8 cellular contexts compared by ENCODE assay signal in the genomic region with DNA sequence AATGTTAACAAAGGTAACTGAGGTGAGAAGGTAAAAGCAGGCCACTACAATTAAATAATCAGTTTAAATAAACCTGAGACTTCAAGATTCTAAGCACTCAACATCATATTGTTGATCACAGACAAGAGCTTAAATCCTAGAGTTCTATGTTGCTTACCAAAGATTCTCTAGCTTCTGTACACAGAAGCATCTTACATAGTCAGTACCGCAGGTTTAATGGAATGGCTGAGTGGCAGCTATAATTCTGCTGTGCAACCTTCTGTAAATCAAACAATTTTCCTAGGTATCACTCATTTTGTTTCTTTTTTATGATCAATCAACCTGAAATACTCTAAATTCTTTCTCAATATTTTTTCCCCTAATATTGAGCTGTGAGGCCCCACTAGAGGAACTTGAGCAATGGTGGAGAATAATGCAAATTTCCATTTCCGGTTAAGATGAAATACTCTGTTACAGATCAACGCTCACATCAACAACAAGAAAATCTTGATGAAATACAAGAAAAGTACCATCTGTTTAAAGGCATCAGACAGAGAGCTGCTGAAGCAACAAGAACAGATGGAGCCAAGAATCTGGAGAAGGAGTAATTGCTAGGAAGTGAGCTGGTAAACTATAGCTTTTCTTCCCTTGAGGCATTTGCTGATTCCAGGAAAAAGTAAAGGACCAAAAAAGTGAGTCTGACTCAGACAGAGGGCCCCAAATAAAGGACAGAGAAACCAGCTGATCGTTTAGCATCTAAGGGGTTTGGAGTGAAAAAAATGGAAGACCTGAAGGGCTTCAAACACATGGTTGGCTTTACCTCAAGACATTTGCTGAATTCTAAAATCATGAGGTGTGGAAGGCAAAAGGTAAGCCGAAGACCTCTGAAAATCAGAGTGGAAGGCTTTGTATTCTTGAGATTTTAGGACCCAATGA. TPM values are rescaled to one million over a fixed set of nuclear protein-coding genes. Genes with fewer than 3 reads are reported as not detected.
DNase-seq lines count a peak whose midpoint lies in the region; ATAC-seq and TF ChIP-seq lines count a peak whose summit lies in the region.

No MANE protein-coding gene starts in this region.

- no peak overlapping the region for H3K9ac ChIP-seq in parathyroid adenoma

- H3K27ac ChIP-seq in parathyroid adenoma: peak overlapping the region; percentile 7
- H3K27ac ChIP-seq in CD8-positive, alpha-beta T cell (ENCODE audit: low read depth, low read length): no peak overlapping the region
- H3K27ac ChIP-seq in PC-9: no peak overlapping the region

- H3K27me3 ChIP-seq in parathyroid adenoma (ENCODE audit: control insufficient read depth, insufficient read depth, low read length): no peaks in the 10 kb centered on the region
- no peaks in the 10 kb centered on the region for H3K27me3 ChIP-seq in CD8-positive, alpha-beta T cell (ENCODE audit: insufficient read depth, low read length)
- no peaks in the 10 kb centered on the region for H3K27me3 ChIP-seq in PC-9 (ENCODE audit: insufficient read depth, low read depth)

- H3K36me3 Mint-ChIP-seq in CD8-positive, alpha-beta T cell: peaks cover 58% of the 10 kb centered on the region

- H3K27me3 Mint-ChIP-seq in CD8-positive, alpha-beta T cell (ENCODE audit: low read depth): no peaks in the 10 kb centered on the region

- no peak overlapping the region for H3K4me3 ChIP-seq in parathyroid adenoma (ENCODE audit: low read depth, low read length)
- H3K4me3 ChIP-seq in CD8-positive, alpha-beta T cell (ENCODE audit: low read depth, low read length): no peak overlapping the region
- H3K4me3 ChIP-seq in PC-9: no peak overlapping the region

- peaks cover 6% of the 10 kb centered on the region; the same call in 1 of the 2 replicates for H3F3A ChIP-seq in PC-9 (ENCODE audit: insufficient read depth, low read depth)

- no peak overlapping the region for H3K4me3 Mint-ChIP-seq in CD8-positive, alpha-beta T cell

- H4K20me1 ChIP-seq in PC-9 (ENCODE audit: insufficient read depth): no peaks in the 10 kb centered on the region

- POLR2A ChIA-PET in CD8-positive, alpha-beta T cell (lab: Charles Lee): no interaction called here
- POLR2A ChIA-PET in PC-9 (lab: Charles Lee; ENCODE audit: unreplicated experiment): interaction anchor here (0.7 kb wide), 2 partner anchors 12 to 233 kb away, joined by 3 to 4 read pairs; no protein-coding TSS in a partner anchor

- ATAC-seq in HG02610 (IDR thresholded peaks at IDR 0.05; ENCODE audit: unreplicated experiment): peak; percentile 96
- no peak for ATAC-seq in CD8-positive, alpha-beta T cell

- H3K9me2 ChIP-seq in PC-9 (ENCODE audit: insufficient read depth): no peaks in the 10 kb centered on the region

- no peak overlapping the region for H2AFZ ChIP-seq in parathyroid adenoma
- no peak overlapping the region for H2AFZ ChIP-seq in PC-9

- no peak overlapping the region for H3K27ac Mint-ChIP-seq in CD8-positive, alpha-beta T cell

- no TSS peak for BruUV-seq in PC-9 (replicated peaks; lab: Mats Ljungman, UMichigan)

- peaks cover 4% of the 10 kb centered on the region for H3K4me1 Mint-ChIP-seq in CD8-positive, alpha-beta T cell (ENCODE audit: low read depth)

- H3K4me2 ChIP-seq in parathyroid adenoma (ENCODE audit: low read length) (no peak overlapping the region), PC-9 (no peak overlapping the region)

- no peaks in the 10 kb centered on the region for H3K36me3 ChIP-seq in parathyroid adenoma (ENCODE audit: control insufficient read depth, insufficient read depth, low read length)
- H3K36me3 ChIP-seq in CD8-positive, alpha-beta T cell (ENCODE audit: insufficient read depth, low read length): peaks cover 8% of the 10 kb centered on the region
- H3K36me3 ChIP-seq in PC-9 (ENCODE audit: low read depth): no peaks in the 10 kb centered on the region

- intact Hi-C loops in CD8-positive, alpha-beta T cell (cut with DNase I, micrococcal nuclease): no loop called here
- intact Hi-C loops in PC-9 (cut with micrococcal nuclease; ENCODE audit: unreplicated experiment): no loop called here

- peaks cover 21% of the 10 kb centered on the region for H3K79me2 ChIP-seq in parathyroid adenoma
- no peaks in the 10 kb centered on the region for H3K79me2 ChIP-seq in PC-9 (ENCODE audit: low read depth)

- DNase-seq in NCI-H82 (lab: John Stamatoyannopoulos, UW) (peak; percentile 24), NCI-H82 treated with DMSO at 0.1 percent for 48 hours (lab: John Stamatoyannopoulos, UW; ENCODE audit: unreplicated experiment) (no peak), NCI-H2171 treated with DMSO at 0.1 percent for 48 hours (lab: John Stamatoyannopoulos, UW) (peak; percentile 95), PC-9 (no peak), ureter (ENCODE audit: low spot score) (no peak)
- no peak for DNase-seq in CD8-positive, alpha-beta T cell

- H3K4me1 ChIP-seq in parathyroid adenoma (peaks cover 3% of the 10 kb centered on the region), PC-9 (replicated peaks; ENCODE audit: insufficient read depth) (no peaks in the 10 kb centered on the region)
- H3K4me1 ChIP-seq in CD8-positive, alpha-beta T cell (ENCODE audit: insufficient read depth, low read length): no peaks in the 10 kb centered on the region

- H3K9me3 ChIP-seq in parathyroid adenoma (ENCODE audit: control insufficient read depth, low read length) (no peaks in the 10 kb centered on the region), PC-9 (ENCODE audit: insufficient read depth, low read depth) (no peaks in the 10 kb centered on the region)
- H3K9me3 ChIP-seq in CD8-positive, alpha-beta T cell (ENCODE audit: low read length): no peaks in the 10 kb centered on the region

- no peak for TF ChIP-seq CTCF in parathyroid adenoma (IDR thresholded peaks at IDR 0.05)
- no peak for TF ChIP-seq CTCF in CD8-positive, alpha-beta T cell (IDR thresholded peaks at IDR 0.05)
- no peak for TF ChIP-seq CTCF in PC-9 (conservative IDR thresholded peaks at IDR 0.05)

- H3K9me3 Mint-ChIP-seq in CD8-positive, alpha-beta T cell: no peaks in the 10 kb centered on the region

- CTCF ChIA-PET in CD8-positive, alpha-beta T cell (lab: Charles Lee): interaction anchor here (0.7 to 1.1 kb wide), 2 partner anchors 50 to 51 kb away, joined by 3 to 4 read pairs; no protein-coding TSS in a partner anchor
- CTCF ChIA-PET in PC-9 (lab: Charles Lee): no interaction called here

RNA-seq across cellular contexts. Expression of gene PNPLA8, which starts 22.6 kb away (rescaled TPM):
- 100 to 1,000 TPM in 1 of 2 experiments, 10 to 100 TPM in 1; 98.6 to 101 TPM for total RNA-seq in CD8-positive, alpha-beta T cell
- total RNA-seq in PC-9 (2021): 15.6 and 31.3 TPM in 2 replicates
- 32.0 TPM for total RNA-seq in ureter

RNA-seq across cellular contexts. Expression of gene NRCAM, which starts 47.1 kb away (rescaled TPM):
- 10 to 100 TPM; 13.2 to 14.8 TPM for total RNA-seq in CD8-positive, alpha-beta T cell
- total RNA-seq in PC-9 (2021) (40.3 and 42.6 TPM in 2 replicates), ureter (3.6 TPM)

Comparison
In these comparisons a context has a peak if more than half of its experiments do, and no peak if none do; other contexts are left out.
1. DNase-seq: peak in NCI-H82 (single experiment) and NCI-H2171 treated with DMSO at 0.1 percent for 48 hours (single experiment); none in NCI-H82 treated with DMSO at 0.1 percent for 48 hours (single experiment), CD8-positive, alpha-beta T cell (0 of 7), PC-9 (0 of 2) and ureter (single experiment).